ENCODE assay signal across 19 cellular contexts in the genomic region with DNA sequence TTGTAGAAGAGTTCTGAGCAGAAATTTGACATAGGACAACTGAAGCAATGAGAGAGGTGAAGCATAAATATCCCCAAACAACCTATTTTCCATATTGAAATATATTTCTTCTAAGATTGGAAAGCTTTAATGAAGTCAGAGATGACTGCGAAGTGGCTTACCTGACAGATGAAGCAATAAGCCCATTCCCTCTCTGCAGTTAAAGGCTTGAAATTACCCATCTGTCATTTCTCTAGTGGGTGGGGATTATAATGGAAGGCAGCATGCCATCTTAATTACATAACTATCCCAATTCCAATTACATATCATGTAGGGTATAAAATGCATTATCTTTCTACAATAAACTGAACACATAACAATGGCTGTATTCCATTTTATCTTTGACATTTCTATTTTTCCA.
A peak's percentile ranks its signal among the peaks of the same experiment; 100 is the strongest.
DNase-seq lines count a peak whose midpoint lies in the region; ATAC-seq lines count a peak whose summit lies in the region.
"Had no signal": no experiment of that assay in that cellular context is flagged by ENCODE, and none has a peak within 500 bp of the region (broad histone marks: within the 10 kb centered on the region; RNA-seq: fewer than 3 reads in every experiment).

No MANE protein-coding gene starts in this region.

- no peak overlapping the region for H3K27ac Mint-ChIP-seq in effector memory CD8-positive, alpha-beta T cell
- H3K27ac Mint-ChIP-seq: B cell; CD4-positive, CD25-positive, alpha-beta regulatory T cell; CD8-positive, alpha-beta T cell; HFFc6 had no signal

- H3K4me3 Mint-ChIP-seq in effector memory CD8-positive, alpha-beta T cell, result no peak overlapping the region
- H3K4me3 Mint-ChIP-seq: B cell; CD4-positive, CD25-positive, alpha-beta regulatory T cell; CD8-positive, alpha-beta T cell; HFFc6 had no signal

- H3K27me3 Mint-ChIP-seq in effector memory CD8-positive, alpha-beta T cell, result no peaks in the 10 kb centered on the region
- H3K27me3 Mint-ChIP-seq: B cell; CD4-positive, CD25-positive, alpha-beta regulatory T cell had no signal

- peaks cover 9 to 24% of the 10 kb centered on the region in 2 donors for H3K9me3 Mint-ChIP-seq in effector memory CD8-positive, alpha-beta T cell

- no peak for ATAC-seq in effector memory CD8-positive, alpha-beta T cell (replicated peaks)
- no peak for ATAC-seq in GM18861 (IDR thresholded peaks at IDR 0.05; ENCODE audit: unreplicated experiment)
- ATAC-seq: CD8-positive, alpha-beta T cell; GM12878 had no signal

- H3K36me3 Mint-ChIP-seq in effector memory CD8-positive, alpha-beta T cell (ENCODE audit: insufficient read depth), result no peaks in the 10 kb centered on the region
- H3K36me3 Mint-ChIP-seq: CD4-positive, CD25-positive, alpha-beta regulatory T cell; CD8-positive, alpha-beta T cell had no signal

- DNase-seq in NCI-H1105 treated with DMSO at 0.1 percent for 48 hours (lab: John Stamatoyannopoulos, UW) (peak; percentile 11), NCI-H1105 (lab: John Stamatoyannopoulos, UW) (no peak), NCI-H524 treated with DMSO at 0.1 percent for 48 hours (lab: John Stamatoyannopoulos, UW) (peak; percentile 79), NCI-H82 treated with DMSO at 0.1 percent for 48 hours (lab: John Stamatoyannopoulos, UW; ENCODE audit: unreplicated experiment) (peak; percentile 13), activated T-cell treated with anti-CD3 and anti-CD28 coated beads for 4 hours (no peak), HK-2 (ENCODE audit: unreplicated experiment) (no peak)
- DNase-seq in effector memory CD8-positive, alpha-beta T cell, result no peak
- DNase-seq: Caco-2; CD4-positive, CD25-positive, alpha-beta regulatory T cell; CD8-positive, alpha-beta T cell; DMS 273 treated with DMSO at 0.1 percent for 48 hours; DMS79; EL; GDM1; GOT3; HFFc6 had no signal

- H3K4me1 Mint-ChIP-seq in effector memory CD8-positive, alpha-beta T cell (ENCODE audit: low read depth in 2 of 2), result no peaks in the 10 kb centered on the region
- H3K4me1 Mint-ChIP-seq: B cell; CD4-positive, CD25-positive, alpha-beta regulatory T cell had no signal

Comparison
In these comparisons a context has a peak if more than half of its experiments do, and no peak if none do; other contexts are left out.
1. DNase-seq: peak in NCI-H1105 treated with DMSO at 0.1 percent for 48 hours (single experiment), NCI-H524 treated with DMSO at 0.1 percent for 48 hours (single experiment) and NCI-H82 treated with DMSO at 0.1 percent for 48 hours (single experiment); none in NCI-H1105 (single experiment), effector memory CD8-positive, alpha-beta T cell (0 of 3), activated T-cell treated with anti-CD3 and anti-CD28 coated beads for 4 hours (single experiment) and HK-2 (single experiment).